9 cellular contexts compared by ENCODE assay signal in the genomic region with DNA sequence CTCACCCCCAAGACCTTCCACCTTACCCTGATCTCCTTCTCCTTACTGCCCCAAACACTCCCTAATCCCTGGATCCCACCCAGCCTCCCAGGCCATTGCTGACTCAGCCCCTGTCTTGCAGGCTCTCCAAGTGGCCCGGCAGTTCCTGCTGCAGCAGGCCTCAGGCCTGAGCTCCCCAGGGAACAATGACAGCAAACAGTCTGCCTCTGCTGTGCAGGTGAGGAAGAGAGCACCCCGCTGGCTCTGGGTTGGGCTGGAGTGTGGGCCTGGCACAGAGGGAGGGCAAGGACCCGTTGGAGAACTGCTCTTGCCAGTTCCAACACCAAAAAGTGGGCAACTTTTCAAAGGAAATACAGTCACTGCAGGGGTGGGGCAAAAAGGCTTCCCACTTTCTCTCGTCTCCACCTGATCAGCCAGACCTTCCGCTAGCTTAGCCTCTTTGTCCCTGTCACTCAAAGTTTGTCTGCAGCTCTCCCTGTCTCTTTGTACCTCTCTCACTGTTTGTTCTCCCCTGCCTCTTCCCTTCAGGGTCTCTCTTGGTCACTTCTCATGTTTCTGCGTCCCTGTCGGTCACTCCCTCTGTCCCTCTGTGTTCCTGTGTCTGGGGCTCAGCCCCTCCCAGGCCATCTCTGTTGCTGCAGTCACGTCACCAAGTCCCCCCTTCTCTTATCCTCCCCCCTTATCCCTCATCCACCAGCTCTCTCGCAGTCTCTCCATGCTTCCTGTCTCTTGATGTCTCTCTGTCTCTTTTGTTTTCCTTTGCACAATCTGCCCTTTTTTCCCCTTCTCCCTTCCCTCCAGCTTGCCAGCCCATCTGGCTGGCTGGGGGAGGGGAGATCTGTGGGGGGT. TPM values are rescaled to one million over a fixed set of nuclear protein-coding genes. Genes with fewer than 3 reads are reported as not detected.
DNase-seq lines count a peak whose midpoint lies in the region; ATAC-seq lines count a peak whose summit lies in the region.
"Had no signal": no experiment of that assay in that cellular context is flagged by ENCODE, and none has a peak within 500 bp of the region (broad histone marks: within the 10 kb centered on the region; RNA-seq: fewer than 3 reads in every experiment).

No MANE protein-coding gene starts in this region.

- ATAC-seq in HG03521 (IDR thresholded peaks at IDR 0.05; ENCODE audit: unreplicated experiment) = no peak
- ATAC-seq in GM18907 (IDR thresholded peaks at IDR 0.05; ENCODE audit: unreplicated experiment) = no peak

- no peak overlapping the region for H3K4me3 ChIP-seq in mesodermal cell (ENCODE audit: extremely low read depth, insufficient read depth, low read length, poor library complexity, severe bottlenecking)
- H3K4me3 ChIP-seq: thoracic aorta had no signal

- no peaks in the 10 kb centered on the region for H3K9me3 ChIP-seq in mesodermal cell (ENCODE audit: control insufficient read depth, low read length)
- H3K9me3 ChIP-seq: thoracic aorta had no signal

- peaks cover 14% of the 10 kb centered on the region for H3K36me3 ChIP-seq in mesodermal cell (ENCODE audit: control insufficient read depth, insufficient read depth, low read length)
- H3K36me3 ChIP-seq: thoracic aorta had no signal

- H3K27ac ChIP-seq in caudate nucleus (ENCODE audit: low read depth, low read length) = peak overlapping the region; percentile 28
- H3K27ac ChIP-seq in mesodermal cell (ENCODE audit: low read depth, low read length, severe bottlenecking) = peak overlapping the region; percentile 94
- H3K27ac ChIP-seq: thoracic aorta had no signal

- H3K4me1 ChIP-seq in mesodermal cell (ENCODE audit: control insufficient read depth, insufficient read depth, low read length, poor library complexity, severe bottlenecking) = peaks cover 78% of the 10 kb centered on the region

- DNase-seq in ELR (ENCODE audit: low read depth) (peak; percentile 51), NCI-H2171 treated with DMSO at 0.1 percent for 48 hours (lab: John Stamatoyannopoulos, UW) (peak; percentile 94), caudate nucleus (lab: John Stamatoyannopoulos, UW) (peak in 10 of 61 donors; percentile 7 to 60 (median 19)), HT-29 (ENCODE audit: low spot score) (no peak), NCI-H1930 (lab: John Stamatoyannopoulos, UW) (no peak)

- 4 to 8% methylated on average over 8 to 9 of the region's 9 CpGs for WGBS in mesodermal cell (ENCODE audit: insufficient coverage in 2 of 2), 2 experiments

RNA-seq across cellular contexts. Expression of a gene that starts 31.9 kb away (rescaled TPM):
- 26.7 TPM for polyA plus RNA-seq in mesodermal cell (2013, experiment 1 of 2)
- polyA plus RNA-seq in mesodermal cell (2013, experiment 2 of 2) = 25.3 TPM
- total RNA-seq in HT-29 (2014; rRNA removed; shearing (Covaris generic)) = 17.2 and 18.4 TPM in 2 replicates

Comparison
In these comparisons a context has a peak if more than half of its experiments do, and no peak if none do; other contexts are left out.
1. DNase-seq: peak in ELR (single experiment) and NCI-H2171 treated with DMSO at 0.1 percent for 48 hours (single experiment); none in HT-29 (single experiment) and NCI-H1930 (0 of 2).